ENCODE assay signal across 8 cellular contexts in genomic region chr14:77616133-77616453, GRCh38. TPM values are rescaled to one million over a fixed set of nuclear protein-coding genes. Genes with fewer than 3 reads are reported as not detected.
DNase-seq lines count a peak whose midpoint lies in the region; ATAC-seq and TF ChIP-seq lines count a peak whose summit lies in the region.

No MANE protein-coding gene starts in this region.

- H3K4me3 ChIP-seq in DND-41 (ENCODE audit: low read depth in 1 of 2, low read length in 2 of 2), result peak overlapping the region; percentile 54 to 76
- H3K4me3 ChIP-seq in smooth muscle cell, result peak overlapping the region; percentile 76

- no peaks in the 10 kb centered on the region for H3K27me3 ChIP-seq in DND-41 (ENCODE audit: insufficient read depth, low read length, poor library complexity)
- no peaks in the 10 kb centered on the region for H3K27me3 ChIP-seq in smooth muscle cell (ENCODE audit: low read depth)

- H4K20me1 ChIP-seq in DND-41 (ENCODE audit: insufficient read depth, low read length) (no peaks in the 10 kb centered on the region; the same call in 1 of the 2 replicates), smooth muscle cell (ENCODE audit: low read depth) (peaks cover 41% of the 10 kb centered on the region)

- 0% methylated on average over 11 of the region's 32 CpGs for WGBS in smooth muscle cell (ENCODE audit: low lambda C conversion rate)

- ATAC-seq in DND-41 (ENCODE audit: insufficient read depth, low read depth) (no peak), HG02610 (IDR thresholded peaks at IDR 0.05; ENCODE audit: unreplicated experiment) (peak; percentile 0), HG02798 (IDR thresholded peaks at IDR 0.05; ENCODE audit: poor library complexity, unreplicated experiment) (no peak)

- peaks cover 37% of the 10 kb centered on the region for H3K79me2 ChIP-seq in DND-41 (ENCODE audit: insufficient read depth, low read length)
- peaks cover 47% of the 10 kb centered on the region for H3K79me2 ChIP-seq in smooth muscle cell (ENCODE audit: low read depth)

- H3K4me1 ChIP-seq in DND-41 (ENCODE audit: insufficient read depth, low read length) (peaks cover 30% of the 10 kb centered on the region), smooth muscle cell (ENCODE audit: low read depth) (peaks cover 18% of the 10 kb centered on the region)

- H3K4me2 ChIP-seq in DND-41 (ENCODE audit: insufficient read depth, low read length) (peak overlapping the region; percentile 95), smooth muscle cell (peak overlapping the region; percentile 85)

- H2AFZ ChIP-seq in DND-41 (ENCODE audit: low read depth, low read length) (peak overlapping the region; percentile 94), smooth muscle cell (ENCODE audit: low read depth) (peak overlapping the region; percentile 36)

- H3K9me3 ChIP-seq in DND-41 (ENCODE audit: insufficient read depth, low read length, severe bottlenecking) (no peaks in the 10 kb centered on the region), smooth muscle cell (replicated peaks; ENCODE audit: low read depth) (no peaks in the 10 kb centered on the region)

- H3K36me3 ChIP-seq in DND-41 (ENCODE audit: insufficient read depth, low read length) (peaks cover 4% of the 10 kb centered on the region; the same call in 1 of the 2 replicates), smooth muscle cell (ENCODE audit: low read depth) (no peaks in the 10 kb centered on the region)

- peak overlapping the region; percentile 58 for H3K27ac ChIP-seq in DND-41 (ENCODE audit: low read length)
- peak overlapping the region; percentile 77 for H3K27ac ChIP-seq in smooth muscle cell (ENCODE audit: low read depth)

- peaks cover 9% of the 10 kb centered on the region for H3F3A ChIP-seq in smooth muscle cell (ENCODE audit: low read depth)

- TF ChIP-seq CTCF in DND-41 (IDR thresholded peaks at IDR 0.05; ENCODE audit: borderline replicate concordance, extremely low read depth, low read length, poor library complexity, severe bottlenecking) (no peak), smooth muscle cell (IDR thresholded peaks at IDR 0.05; ENCODE audit: borderline replicate concordance, insufficient read depth, poor library complexity, severe bottlenecking) (no peak)

- H3K9ac ChIP-seq in DND-41 (ENCODE audit: low read depth, low read length), result peak overlapping the region; percentile 82
- H3K9ac ChIP-seq in smooth muscle cell (ENCODE audit: low read depth), result peak overlapping the region; percentile 67

- DNase-seq in DND-41 (peak; percentile 14), hepatic stellate cell (ENCODE audit: low spot score) (peak; percentile 13), smooth muscle cell (lab: John Stamatoyannopoulos, UW; ENCODE audit: unreplicated experiment) (no peak), inferior parietal cortex (ENCODE audit: extremely low spot score) (no peak)
- peak; percentile 7 to 18 for DNase-seq in activated CD4-positive, alpha-beta T cell treated with anti-CD3 and anti-CD28 coated beads, Interleukin-2, amount 50 U/mL, for 48 hours
- DNase-seq in activated CD4-positive, CD25-positive, alpha-beta regulatory T cell (lab: John Stamatoyannopoulos, UW), result no peak

RNA-seq across cellular contexts. Expression of gene SPTLC2, which starts 0.3 kb away (rescaled TPM):
- 24.8 and 36.2 TPM in 2 replicates for total RNA-seq in smooth muscle cell
- 21.8 and 23.4 TPM in 2 replicates for polyA plus RNA-seq in smooth muscle cell

Comparison
In these comparisons a context has a peak if more than half of its experiments do, and no peak if none do; other contexts are left out.
1. DNase-seq: peak in DND-41 (single experiment), activated CD4-positive, alpha-beta T cell treated with anti-CD3 and anti-CD28 coated beads, Interleukin-2, amount 50 U/mL, for 48 hours (2 of 2) and hepatic stellate cell (single experiment); none in smooth muscle cell (single experiment), activated CD4-positive, CD25-positive, alpha-beta regulatory T cell (0 of 4) and inferior parietal cortex (single experiment).